ENCODE assay signal across 2 cellular contexts in genomic region chr19:3207466-3208242, GRCh38.
A peak's percentile ranks its signal among the peaks of the same experiment; 100 is the strongest.
TF ChIP-seq lines count a peak whose summit lies in the region.

No MANE protein-coding gene starts in this region.

TF ChIP-seq in HepG2, 621 proteins besides CTCF, POLR2A, EP300 and RAD21:
- TF ChIP-seq AGO2 (optimal IDR thresholded peaks at IDR 0.05; ENCODE audit: low read depth, low read length) (peak; percentile 28), ZNF564 (CRISPR knock-in tag; IDR thresholded peaks at IDR 0.05) (no peak), PITX1 (CRISPR knock-in tag; IDR thresholded peaks at IDR 0.05) (no peak), ZFP36L2 (CRISPR knock-in tag; IDR thresholded peaks at IDR 0.05) (no peak), ZFP41 (CRISPR knock-in tag; IDR thresholded peaks at IDR 0.05; ENCODE audit: borderline replicate concordance) (no peak), TBL1XR1 (IDR thresholded peaks at IDR 0.05; ENCODE audit: borderline replicate concordance, low read length, partially characterized antibody) (no peak)
- TF ChIP-seq, protein P1, sequence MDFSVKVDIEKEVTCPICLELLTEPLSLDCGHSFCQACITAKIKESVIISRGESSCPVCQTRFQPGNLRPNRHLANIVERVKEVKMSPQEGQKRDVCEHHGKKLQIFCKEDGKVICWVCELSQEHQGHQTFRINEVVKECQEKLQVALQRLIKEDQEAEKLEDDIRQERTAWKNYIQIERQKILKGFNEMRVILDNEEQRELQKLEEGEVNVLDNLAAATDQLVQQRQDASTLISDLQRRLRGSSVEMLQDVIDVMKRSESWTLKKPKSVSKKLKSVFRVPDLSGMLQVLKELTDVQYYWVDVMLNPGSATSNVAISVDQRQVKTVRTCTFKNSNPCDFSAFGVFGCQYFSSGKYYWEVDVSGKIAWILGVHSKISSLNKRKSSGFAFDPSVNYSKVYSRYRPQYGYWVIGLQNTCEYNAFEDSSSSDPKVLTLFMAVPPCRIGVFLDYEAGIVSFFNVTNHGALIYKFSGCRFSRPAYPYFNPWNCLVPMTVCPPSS (IDR thresholded peaks at IDR 0.05): no peak
- TF ChIP-seq, protein P2, sequence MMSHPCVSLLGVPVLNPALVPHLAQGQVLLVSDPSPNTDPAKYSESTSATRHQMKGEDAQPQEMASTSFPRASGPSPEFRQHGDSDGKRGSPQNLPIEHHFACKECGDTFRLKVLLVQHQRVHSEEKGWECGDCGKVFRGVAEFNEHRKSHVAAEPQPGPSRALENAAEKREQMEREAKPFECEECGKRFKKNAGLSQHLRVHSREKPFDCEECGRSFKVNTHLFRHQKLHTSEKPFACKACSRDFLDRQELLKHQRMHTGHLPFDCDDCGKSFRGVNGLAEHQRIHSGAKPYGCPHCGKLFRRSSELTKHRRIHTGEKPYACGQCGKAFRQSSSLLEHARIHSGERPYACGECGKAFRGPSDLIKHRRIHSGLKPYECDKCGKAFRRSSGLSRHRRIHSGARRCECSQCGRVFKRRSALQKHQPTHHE (CRISPR knock-in tag; IDR thresholded peaks at IDR 0.05; ENCODE audit: borderline replicate concordance): no peak

TF ChIP-seq in H1, 55 proteins besides CTCF, POLR2A, EP300 and RAD21:
- TF ChIP-seq, protein P3, sequence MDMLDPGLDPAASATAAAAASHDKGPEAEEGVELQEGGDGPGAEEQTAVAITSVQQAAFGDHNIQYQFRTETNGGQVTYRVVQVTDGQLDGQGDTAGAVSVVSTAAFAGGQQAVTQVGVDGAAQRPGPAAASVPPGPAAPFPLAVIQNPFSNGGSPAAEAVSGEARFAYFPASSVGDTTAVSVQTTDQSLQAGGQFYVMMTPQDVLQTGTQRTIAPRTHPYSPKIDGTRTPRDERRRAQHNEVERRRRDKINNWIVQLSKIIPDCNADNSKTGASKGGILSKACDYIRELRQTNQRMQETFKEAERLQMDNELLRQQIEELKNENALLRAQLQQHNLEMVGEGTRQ (IDR thresholded peaks at IDR 0.05; ENCODE audit: low read length): peak; percentile 78
- TF ChIP-seq BRCA1 (IDR thresholded peaks at IDR 0.05; ENCODE audit: low read depth, low read length): no peak
